In genomic region chr3:182308328-182308727, GRCh38 we compare ENCODE assay signal across 15 cellular contexts.
DNase-seq lines count a peak whose midpoint lies in the region; TF ChIP-seq lines count a peak whose summit lies in the region.
"Had no signal": no experiment of that assay in that cellular context is flagged by ENCODE, and none has a peak within 500 bp of the region (broad histone marks: within the 10 kb centered on the region; RNA-seq: fewer than 3 reads in every experiment).

No MANE protein-coding gene starts in this region.

- no peaks in the 10 kb centered on the region for H3K4me1 ChIP-seq in endodermal cell (ENCODE audit: control insufficient read depth, insufficient read depth, low read length)
- H3K4me1 ChIP-seq: BE2C had no signal

- H3K9ac ChIP-seq in endodermal cell (ENCODE audit: extremely low read depth, low read length, poor library complexity, severe bottlenecking): no peak overlapping the region

- no peaks in the 10 kb centered on the region for H3K36me3 ChIP-seq in endodermal cell (ENCODE audit: control insufficient read depth, insufficient read depth, low read length)
- H3K36me3 ChIP-seq: BE2C had no signal

- no peaks in the 10 kb centered on the region for H3K27me3 Mint-ChIP-seq in endodermal cell (ENCODE audit: insufficient read depth)
- H3K27me3 Mint-ChIP-seq: CD4-positive, CD25-positive, alpha-beta regulatory T cell; CD8-positive, alpha-beta memory T cell had no signal

- peak overlapping the region; percentile 64 for H3K27ac ChIP-seq in endodermal cell (ENCODE audit: low read depth, low read length)

- no peaks in the 10 kb centered on the region for H3K27me3 ChIP-seq in endodermal cell (ENCODE audit: control insufficient read depth, insufficient read depth, low read length, poor library complexity, severe bottlenecking)
- H3K27me3 ChIP-seq: BE2C had no signal

- no peaks in the 10 kb centered on the region for H3K9me3 ChIP-seq in endodermal cell (ENCODE audit: control insufficient read depth, low read length)
- H3K9me3 ChIP-seq: BE2C had no signal

- H3K4me1 Mint-ChIP-seq in endodermal cell: peaks cover 2% of the 10 kb centered on the region
- H3K4me1 Mint-ChIP-seq: CD4-positive, CD25-positive, alpha-beta regulatory T cell; CD8-positive, alpha-beta memory T cell had no signal

- peak; percentile 45 for DNase-seq in NCI-H526 treated with DMSO at 0.1 percent for 48 hours (lab: John Stamatoyannopoulos, UW)
- no peak for DNase-seq in endodermal cell
- DNase-seq in pons (ENCODE audit: low spot score): peak; percentile 19
- DNase-seq in amygdala (lab: John Stamatoyannopoulos, UW): no peak
- no peak for DNase-seq in NOMO-1 treated with dmso at 0.1 percent for 144 hours (lab: John Stamatoyannopoulos, UW; ENCODE audit: unreplicated experiment)
- no peak for DNase-seq in NCI-H2171 (lab: John Stamatoyannopoulos, UW)
- DNase-seq: ACHN; BE2C; CD4-positive, CD25-positive, alpha-beta regulatory T cell; CD8-positive, alpha-beta memory T cell; COR-L47; DMS 273 treated with DMSO at 0.1 percent for 48 hours; GOT3; H7; IMR-90 had no signal

- WGBS in endodermal cell (ENCODE audit: insufficient coverage in 1 of 2, insufficient read length in 1 of 2), 2 experiments: 80% methylated on average over 1 of the region's 1 CpG; no CpG with 5 or more reads in 1 of the 2 experiments

- H3K4me3 Mint-ChIP-seq in endodermal cell: no peak overlapping the region
- H3K4me3 Mint-ChIP-seq: CD4-positive, CD25-positive, alpha-beta regulatory T cell; CD8-positive, alpha-beta memory T cell had no signal

- H3K27ac Mint-ChIP-seq in endodermal cell: no peak overlapping the region
- H3K27ac Mint-ChIP-seq: CD4-positive, CD25-positive, alpha-beta regulatory T cell; CD8-positive, alpha-beta memory T cell had no signal

- H3K9me3 Mint-ChIP-seq in endodermal cell: no peaks in the 10 kb centered on the region

- no peak overlapping the region for H3K4me3 ChIP-seq in endodermal cell (ENCODE audit: low read length)

- peak; percentile 11 for TF ChIP-seq CTCF in endodermal cell (conservative IDR thresholded peaks at IDR 0.05)

- no peaks in the 10 kb centered on the region for H3K36me3 Mint-ChIP-seq in endodermal cell (ENCODE audit: low read depth)
- H3K36me3 Mint-ChIP-seq: CD4-positive, CD25-positive, alpha-beta regulatory T cell; CD8-positive, alpha-beta memory T cell had no signal

Comparison
In these comparisons a context has a peak if more than half of its experiments do, and no peak if none do; other contexts are left out.
1. DNase-seq: peak in NCI-H526 treated with DMSO at 0.1 percent for 48 hours (single experiment) and pons (single experiment); none in endodermal cell (single experiment), amygdala (0 of 56), NOMO-1 treated with dmso at 0.1 percent for 144 hours (single experiment) and NCI-H2171 (single experiment).